ENCODE assay signal across 34 cellular contexts in genomic region chr2:42410732-42411514, GRCh38.
"Had no signal": no experiment of that assay in that cellular context is flagged by ENCODE, and none has a peak within 500 bp of the region (broad histone marks: within the 10 kb centered on the region; RNA-seq: fewer than 3 reads in every experiment).

No MANE protein-coding gene starts in this region.

- H3K4me3 ChIP-seq: adrenal gland, body of pancreas, colonic mucosa, esophagus squamous epithelium, gastroesophageal sphincter had no signal

- H3K27ac Mint-ChIP-seq: activated CD4-positive, alpha-beta memory T cell treated with anti-CD3 and anti-CD28 coated beads for 36 hours; activated CD4-positive, alpha-beta T cell treated with anti-CD3 and anti-CD28 coated beads for 36 hours; activated CD4-positive, alpha-beta T cell treated with anti-CD3 and anti-CD28 coated beads, Interleukin-2, amount 10 ng/mL, durations not matched to agents 24 days and 14 days; activated CD8-positive, alpha-beta memory T cell treated with anti-CD3 and anti-CD28 coated beads, Interleukin-2, amount 10 ng/mL, durations not matched to agents 7 days and 5 days; activated CD8-positive, alpha-beta T cell treated with anti-CD3 and anti-CD28 coated beads, Interleukin-2, amount 10 ng/mL, durations not matched to agents 7 days and 5 days; activated naive CD4-positive, alpha-beta T cell treated with anti-CD3 and anti-CD28 coated beads for 36 hours; activated naive CD4-positive, alpha-beta T cell treated with anti-CD3 and anti-CD28 coated beads, Interleukin-2, amount 50 U/mL, for 24 hours; activated naive CD8-positive, alpha-beta T cell treated with anti-CD3 and anti-CD28 coated beads for 36 hours; activated naive CD8-positive, alpha-beta T cell treated with anti-CD3 and anti-CD28 coated beads, Interleukin-2, amount 50 U/mL, for 24 hours; activated T-helper 1 cell treated with anti-CD3 and anti-CD28 coated beads, Interleukin-12 subunit alpha, Interleukin-12 subunit beta, Interleukin-2, Interleukin-4 antibody, amounts not matched to agents 30 ng/mL and 10 ng/mL and 1 ng/mL, durations not matched to agents 14 hours and 24 hours and 36 hours; activated T-helper 2 cell treated with anti-CD3 and anti-CD28 coated beads, Interferon-gamma antibody, Interleukin-2, Interleukin-4, amounts not matched to agents 10 μg/mL and 5 μg/mL and 100 μg/mL, durations not matched to agents 14 hours and 24 hours and 36 hours; T-helper 17 cell; T-helper 2 cell treated with Interferon-gamma antibody and Interleukin-4, amounts not matched to agents 5 μg/mL and 100 μg/mL, for 36 hours had no signal

- H3K4me1 Mint-ChIP-seq: activated CD4-positive, alpha-beta T cell treated with anti-CD3 and anti-CD28 coated beads for 36 hours; activated CD4-positive, alpha-beta T cell treated with anti-CD3 and anti-CD28 coated beads, Interleukin-2, amount 10 ng/mL, durations not matched to agents 24 days and 14 days; activated CD8-positive, alpha-beta memory T cell treated with anti-CD3 and anti-CD28 coated beads, Interleukin-2, amount 10 ng/mL, durations not matched to agents 7 days and 5 days; activated naive CD4-positive, alpha-beta T cell treated with anti-CD3 and anti-CD28 coated beads, Interleukin-2, amount 50 U/mL, for 24 hours; activated naive CD8-positive, alpha-beta T cell treated with anti-CD3 and anti-CD28 coated beads for 36 hours; activated naive CD8-positive, alpha-beta T cell treated with anti-CD3 and anti-CD28 coated beads, Interleukin-2, amount 50 U/mL, for 24 hours; T-helper 17 cell had no signal

- FAIRE-seq: endometrium, endothelial cell of umbilical vein had no signal

- H3K4me1 ChIP-seq: adrenal gland, body of pancreas, colonic mucosa, esophagus squamous epithelium, gastroesophageal sphincter had no signal

- H3K27me3 ChIP-seq: adrenal gland, body of pancreas, colonic mucosa, esophagus squamous epithelium had no signal

- H3K27me3 Mint-ChIP-seq: activated naive CD4-positive, alpha-beta T cell treated with anti-CD3 and anti-CD28 coated beads, Interleukin-2, amount 50 U/mL, for 24 hours; activated naive CD8-positive, alpha-beta T cell treated with anti-CD3 and anti-CD28 coated beads for 36 hours; activated naive CD8-positive, alpha-beta T cell treated with anti-CD3 and anti-CD28 coated beads, Interleukin-2, amount 50 U/mL, for 24 hours had no signal

- ATAC-seq: activated CD4-positive, alpha-beta T cell treated with anti-CD3 and anti-CD28 coated beads for 36 hours; activated CD8-positive, alpha-beta memory T cell treated with anti-CD3 and anti-CD28 coated beads, Interleukin-2, amount 10 ng/mL, durations not matched to agents 7 days and 5 days; activated CD8-positive, alpha-beta T cell treated with anti-CD3 and anti-CD28 coated beads, Interleukin-2, amount 10 ng/mL, durations not matched to agents 7 days and 5 days; activated naive CD8-positive, alpha-beta T cell treated with anti-CD3 and anti-CD28 coated beads, Interleukin-2, amount 50 U/mL, for 24 hours; body of pancreas; gastroesophageal sphincter; T-helper 17 cell had no signal

- H3K4me3 Mint-ChIP-seq: activated CD4-positive, alpha-beta memory T cell treated with anti-CD3 and anti-CD28 coated beads for 36 hours; activated CD4-positive, alpha-beta T cell treated with anti-CD3 and anti-CD28 coated beads for 36 hours; activated CD4-positive, alpha-beta T cell treated with anti-CD3 and anti-CD28 coated beads, Interleukin-2, amount 10 ng/mL, durations not matched to agents 24 days and 14 days; activated CD8-positive, alpha-beta memory T cell treated with anti-CD3 and anti-CD28 coated beads, Interleukin-2, amount 10 ng/mL, durations not matched to agents 7 days and 5 days; activated CD8-positive, alpha-beta T cell treated with anti-CD3 and anti-CD28 coated beads, Interleukin-2, amount 10 ng/mL, durations not matched to agents 7 days and 5 days; activated naive CD4-positive, alpha-beta T cell treated with anti-CD3 and anti-CD28 coated beads for 36 hours; activated naive CD4-positive, alpha-beta T cell treated with anti-CD3 and anti-CD28 coated beads, Interleukin-2, amount 50 U/mL, for 24 hours; activated naive CD8-positive, alpha-beta T cell treated with anti-CD3 and anti-CD28 coated beads for 36 hours; activated naive CD8-positive, alpha-beta T cell treated with anti-CD3 and anti-CD28 coated beads, Interleukin-2, amount 50 U/mL, for 24 hours; activated T-helper 1 cell treated with anti-CD3 and anti-CD28 coated beads, Interleukin-12 subunit alpha, Interleukin-12 subunit beta, Interleukin-2, Interleukin-4 antibody, amounts not matched to agents 30 ng/mL and 10 ng/mL and 1 ng/mL, durations not matched to agents 14 hours and 24 hours and 36 hours; T-helper 17 cell; T-helper 2 cell treated with Interferon-gamma antibody and Interleukin-4, amounts not matched to agents 5 μg/mL and 100 μg/mL, for 36 hours had no signal

- DNase-seq: activated CD4-positive, alpha-beta memory T cell treated with anti-CD3 and anti-CD28 coated beads for 36 hours; activated CD4-positive, alpha-beta T cell treated with anti-CD3 and anti-CD28 coated beads for 36 hours; activated CD4-positive, CD25-positive, alpha-beta regulatory T cell; activated CD4-positive, CD25-positive, alpha-beta regulatory T cell treated with anti-CD3 and anti-CD28 coated beads, Interleukin-2, amount 50 U/mL, for 72 hours; activated CD8-positive, alpha-beta memory T cell treated with anti-CD3 and anti-CD28 coated beads, Interleukin-2, amount 10 ng/mL, durations not matched to agents 7 days and 5 days; activated CD8-positive, alpha-beta memory T cell treated with anti-CD3 and anti-CD28 coated beads, Interleukin-2, amount 50 U/mL, for 4 hours; activated CD8-positive, alpha-beta T cell treated with anti-CD3 and anti-CD28 coated beads, Interleukin-2, amount 10 ng/mL, durations not matched to agents 7 days and 5 days; activated effector memory CD4-positive, alpha-beta T cell treated with anti-CD3 and anti-CD28 coated beads, Interleukin-2, amount 50 U/mL, for 16 hours; activated naive CD4-positive, alpha-beta T cell treated with anti-CD3 and anti-CD28 coated beads for 36 hours; activated naive CD8-positive, alpha-beta T cell treated with anti-CD3 and anti-CD28 coated beads for 36 hours; activated naive CD8-positive, alpha-beta T cell treated with anti-CD3 and anti-CD28 coated beads, Interleukin-2, amount 50 U/mL, for 24 hours; activated T-cell treated with anti-CD3 and anti-CD28 coated beads, Interleukin-2, amount 50 U/mL, for 1 hour; activated T-cell treated with anti-CD3 and anti-CD28 coated beads, Interleukin-2, amount 50 U/mL, for 48 hours; adrenal gland; amygdala; aorta; body of pancreas; caudate nucleus; colonic mucosa; effector CD8-positive, alpha-beta T cell; esophagus squamous epithelium; foreskin melanocyte; T-helper 1 cell; T-helper 17 cell; T1000 had no signal

- H3K9me3 ChIP-seq: body of pancreas, colonic mucosa had no signal

- H3K36me3 ChIP-seq: adrenal gland, colonic mucosa, esophagus squamous epithelium, gastroesophageal sphincter had no signal

- H3K27ac ChIP-seq: adrenal gland, body of pancreas, colonic mucosa, epithelial cell of prostate, esophagus squamous epithelium, gastroesophageal sphincter had no signal
